ENCODE assay signal across 8 cellular contexts in genomic region chr3:151379083-151379734, GRCh38. TPM values are rescaled to one million over a fixed set of nuclear protein-coding genes. Genes with fewer than 3 reads are reported as not detected.
DNase-seq lines count a peak whose midpoint lies in the region; FAIRE-seq and TF ChIP-seq lines count a peak whose summit lies in the region.

No MANE protein-coding gene starts in this region.

- H3K9me3 ChIP-seq in neural cell (ENCODE audit: low read length): no peaks in the 10 kb centered on the region
- H3K9me3 ChIP-seq in suprapubic skin: no peaks in the 10 kb centered on the region

- no peaks in the 10 kb centered on the region for H4K20me1 ChIP-seq in neural cell (ENCODE audit: insufficient read depth)

- TF ChIP-seq POLR2A in suprapubic skin (IDR thresholded peaks at IDR 0.05): no peak

- no peak for TF ChIP-seq EP300 in neural cell (conservative IDR thresholded peaks at IDR 0.05; ENCODE audit: poor library complexity, severe bottlenecking)
- TF ChIP-seq EP300 in suprapubic skin (IDR thresholded peaks at IDR 0.05): no peak

- H3K4me3 ChIP-seq in neural cell (ENCODE audit: low read length) (no peak overlapping the region), suprapubic skin (no peak overlapping the region)

- no peak overlapping the region for H3K4me2 ChIP-seq in neural cell (ENCODE audit: low read length)

- no peak overlapping the region for H3K27ac ChIP-seq in neural cell (ENCODE audit: low read length)
- no peak overlapping the region for H3K27ac ChIP-seq in suprapubic skin

- peaks cover 8% of the 10 kb centered on the region for H3K36me3 ChIP-seq in neural cell (ENCODE audit: insufficient read depth, low read length)
- no peaks in the 10 kb centered on the region for H3K36me3 ChIP-seq in suprapubic skin

- FAIRE-seq in GM19239 (lab: Jason Lieb, UNC): peak; percentile 81

- H2AFZ ChIP-seq in neural cell (ENCODE audit: low read depth, low read length): no peak overlapping the region

- peaks cover 6% of the 10 kb centered on the region for H3K4me1 ChIP-seq in suprapubic skin

- no peaks in the 10 kb centered on the region for H3K9me2 ChIP-seq in neural cell (ENCODE audit: insufficient read depth, low read length)

- DNase-seq in COLO829 (ENCODE audit: low spot score) (peak; percentile 22), GM19239 (ENCODE audit: insufficient read length, low spot score) (no peak), MV-4-11 (lab: John Stamatoyannopoulos, UW) (peak; percentile 14), dermis blood vessel endothelial cell (peak; percentile 33), suprapubic skin (ENCODE audit: low spot score in 2 of 2) (no peak), activated gamma-delta T cell (lab: John Stamatoyannopoulos, UW) (no peak), cortex of kidney (lab: John Stamatoyannopoulos, UW) (no peak)

- H3K9ac ChIP-seq in neural cell (ENCODE audit: low read length): no peak overlapping the region

- 86% methylated on average over 4 of the region's 4 CpGs for WGBS in suprapubic skin

- H3F3A ChIP-seq in neural cell (ENCODE audit: insufficient read depth, low read length, poor library complexity, severe bottlenecking): no peaks in the 10 kb centered on the region

- TF ChIP-seq CTCF in neural cell (IDR thresholded peaks at IDR 0.05; ENCODE audit: poor library complexity, severe bottlenecking) (peak; percentile 38), suprapubic skin (IDR thresholded peaks at IDR 0.05) (no peak)

- H3K27me3 ChIP-seq in neural cell (ENCODE audit: insufficient read depth, low read depth, low read length): no peaks in the 10 kb centered on the region
- H3K27me3 ChIP-seq in suprapubic skin: no peaks in the 10 kb centered on the region

- no peak for TF ChIP-seq RAD21 in neural cell (conservative IDR thresholded peaks at IDR 0.05)

- no peaks in the 10 kb centered on the region for H3K79me2 ChIP-seq in neural cell (replicated peaks; ENCODE audit: insufficient read depth, low read length)

TF ChIP-seq in neural cell, 6 proteins besides CTCF, POLR2A, EP300 and RAD21:
- TF ChIP-seq SMC3 (conservative IDR thresholded peaks at IDR 0.05; ENCODE audit: poor library complexity) (peak; percentile 31), MXI1 (conservative IDR thresholded peaks at IDR 0.05; ENCODE audit: poor library complexity, severe bottlenecking) (no peak), TAF1 (IDR thresholded peaks at IDR 0.05; ENCODE audit: low read depth) (no peak), EZH2 (IDR thresholded peaks at IDR 0.05; ENCODE audit: borderline replicate concordance, insufficient read depth, low read length, poor library complexity, severe bottlenecking) (no peak), REST (IDR thresholded peaks at IDR 0.05; ENCODE audit: borderline replicate concordance) (no peak), POLR2AphosphoS5 (IDR thresholded peaks at IDR 0.05) (no peak)

RNA-seq across cellular contexts. Expression of gene P2RY12, which starts 5.3 kb away (rescaled TPM):
- total RNA-seq in dermis blood vessel endothelial cell: not detected in 2 replicates
- polyA plus RNA-seq in neural cell: not detected in 2 replicates
- polyA minus RNA-seq in neural cell: not detected in 2 replicates
- total RNA-seq in suprapubic skin: 1 to 10 TPM in 1 of 4 donors, not detected in 3; 1.2 TPM

RNA-seq across cellular contexts. Expression of gene P2RY13, which starts 49.9 kb away (rescaled TPM):
- total RNA-seq in dermis blood vessel endothelial cell (not detected in 2 replicates), suprapubic skin (1 to 10 TPM in 2 of 4 donors, under 1 TPM in 2; 0.53 to 3.4 (median 1.3) TPM)
- polyA plus RNA-seq in neural cell: 0.12 TPM in 1 of 2 replicates, not detected in the other
- polyA minus RNA-seq in neural cell: 0.35 TPM in 1 of 2 replicates, not detected in the other

Comparison
In these comparisons a context has a peak if more than half of its experiments do, and no peak if none do; other contexts are left out.
1. DNase-seq: peak in COLO829 (single experiment), MV-4-11 (single experiment) and dermis blood vessel endothelial cell (single experiment); none in GM19239 (single experiment), suprapubic skin (0 of 2), activated gamma-delta T cell (single experiment) and cortex of kidney (single experiment).